In the genomic region with DNA sequence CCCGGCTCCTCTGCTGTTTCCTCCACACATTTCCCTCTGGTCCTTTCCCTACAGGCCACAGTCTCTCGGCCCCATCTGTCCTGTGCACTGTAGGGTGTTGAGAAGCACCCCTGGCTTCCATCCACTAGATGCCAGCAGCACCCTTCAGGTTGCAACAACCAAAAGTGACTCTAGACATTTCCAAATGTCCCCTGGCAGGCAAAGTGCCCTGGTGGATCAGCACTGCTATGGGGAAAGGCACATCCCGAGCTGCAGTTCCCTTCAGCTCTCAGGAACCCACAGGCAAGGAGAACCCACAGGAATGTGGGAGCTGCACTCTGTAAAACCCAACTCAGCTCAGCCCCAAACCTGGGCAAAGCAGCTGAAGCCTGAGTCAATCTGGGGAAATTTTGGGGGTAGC, we compare ENCODE assay signal across 1 cellular context.
TF ChIP-seq lines count a peak whose summit lies in the region.

No MANE protein-coding gene starts in this region.

TF ChIP-seq in HEK293, 187 proteins besides CTCF, POLR2A, EP300 and RAD21 (continued from another document):
- TF ChIP-seq, protein P1, sequence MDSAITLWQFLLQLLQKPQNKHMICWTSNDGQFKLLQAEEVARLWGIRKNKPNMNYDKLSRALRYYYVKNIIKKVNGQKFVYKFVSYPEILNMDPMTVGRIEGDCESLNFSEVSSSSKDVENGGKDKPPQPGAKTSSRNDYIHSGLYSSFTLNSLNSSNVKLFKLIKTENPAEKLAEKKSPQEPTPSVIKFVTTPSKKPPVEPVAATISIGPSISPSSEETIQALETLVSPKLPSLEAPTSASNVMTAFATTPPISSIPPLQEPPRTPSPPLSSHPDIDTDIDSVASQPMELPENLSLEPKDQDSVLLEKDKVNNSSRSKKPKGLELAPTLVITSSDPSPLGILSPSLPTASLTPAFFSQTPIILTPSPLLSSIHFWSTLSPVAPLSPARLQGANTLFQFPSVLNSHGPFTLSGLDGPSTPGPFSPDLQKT (IDR thresholded peaks at IDR 0.05; ENCODE audit: borderline replicate concordance, low read depth, low read length): no peak
- TF ChIP-seq ZFP69B (tag by site-specific recombination; IDR thresholded peaks at IDR 0.05) (no peak), ZNF184 (tag by site-specific recombination; IDR thresholded peaks at IDR 0.05) (no peak)
